Comparison of ENCODE assay signal across 16 cellular contexts in the genomic region with DNA sequence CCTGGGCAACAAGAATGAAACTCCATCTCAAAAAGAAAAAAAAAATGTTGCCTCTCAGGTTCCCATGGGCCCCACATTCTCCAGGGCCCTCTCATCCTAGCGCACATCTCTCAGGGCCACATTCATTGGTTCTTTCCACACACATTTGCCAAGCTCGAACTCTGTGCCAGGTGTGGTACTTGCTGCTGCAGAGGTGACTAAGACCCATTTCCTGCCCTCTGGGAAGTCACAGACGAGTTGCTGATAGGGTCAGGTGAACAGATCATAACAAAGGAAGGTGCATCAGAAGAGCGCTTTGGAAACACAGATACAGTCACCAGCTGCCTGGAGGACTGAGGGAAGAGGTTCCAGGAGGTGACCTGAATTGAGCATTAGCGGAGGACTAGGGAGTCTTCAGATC. TPM values are rescaled to one million over a fixed set of nuclear protein-coding genes. Genes with fewer than 3 reads are reported as not detected.
DNase-seq lines count a peak whose midpoint lies in the region; ATAC-seq lines count a peak whose summit lies in the region.
"Had no signal": no experiment of that assay in that cellular context is flagged by ENCODE, and none has a peak within 500 bp of the region (broad histone marks: within the 10 kb centered on the region; RNA-seq: fewer than 3 reads in every experiment).

No MANE protein-coding gene starts in this region.

- no peak overlapping the region for H3K4me3 ChIP-seq in H7 (ENCODE audit: insufficient read depth, low read depth, low read length)
- H3K4me3 ChIP-seq: dorsolateral prefrontal cortex, K562, spleen had no signal

- DNase-seq in activated CD8-positive, alpha-beta memory T cell treated with anti-CD3 and anti-CD28 coated beads, Interleukin-2, amount 50 U/mL, for 4 hours: peak; percentile 40
- no peak for DNase-seq in activated CD8-positive, alpha-beta memory T cell treated with anti-CD3 and anti-CD28 coated beads for 24 hours
- DNase-seq in DMS53 treated with DMSO at 0.1 percent for 48 hours (lab: John Stamatoyannopoulos, UW; ENCODE audit: unreplicated experiment): peak; percentile 84
- DNase-seq in activated CD4-positive, alpha-beta T cell treated with anti-CD3 and anti-CD28 coated beads, Interleukin-2, amount 50 U/mL, for 4 hours: peak; percentile 44 to 46
- peak; percentile 92 for DNase-seq in kidney tubule cell (ENCODE audit: low spot score)
- no peak for DNase-seq in HuH-7.5 (ENCODE audit: low spot score)
- no peak for DNase-seq in H7
- DNase-seq: activated B cell treated with CpG ODN at 0.5 μM for 24 hours, DMS79, dorsolateral prefrontal cortex, NCI-H1436 treated with DMSO at 0.1 percent for 48 hours, SK-N-SH, spleen had no signal

- no peak for ATAC-seq in GM19324 (IDR thresholded peaks at IDR 0.05; ENCODE audit: low FRiP score, unreplicated experiment)
- ATAC-seq: K562 had no signal

- no peaks in the 10 kb centered on the region; the same call in 1 of the 2 replicates for H3K27me3 ChIP-seq in H7 (ENCODE audit: control insufficient read depth, insufficient read depth, low read length)
- H3K27me3 ChIP-seq: dorsolateral prefrontal cortex, spleen had no signal

- H3K36me3 ChIP-seq in H7 (replicated peaks; ENCODE audit: control insufficient read depth, insufficient read depth, low read length): no peaks in the 10 kb centered on the region
- H3K36me3 ChIP-seq: spleen had no signal

RNA-seq across cellular contexts. Expression of gene GSDMA, which starts 1.0 kb away (rescaled TPM):
- total RNA-seq in H7 (2014; rRNA removed; shearing (Covaris generic)): not detected in 2 replicates
- total RNA-seq: activated B cell treated with CpG ODN at 0.5 μM for 24 hours had no signal

RNA-seq across cellular contexts. Expression of gene PSMD3, which starts 16.8 kb away (rescaled TPM):
- 243 and 325 TPM in 2 replicates for total RNA-seq in H7 (2014; rRNA removed; shearing (Covaris generic))

RNA-seq across cellular contexts. Expression of gene LRRC3C, which starts 36.3 kb away (rescaled TPM):
- total RNA-seq in H7 (2014; rRNA removed; shearing (Covaris generic)): not detected in 2 replicates
- total RNA-seq: activated B cell treated with CpG ODN at 0.5 μM for 24 hours, K562, osteoblast, spleen had no signal

RNA-seq across cellular contexts. Expression of gene ORMDL3, which starts 36.4 kb away (rescaled TPM):
- 33.3 and 39.7 TPM in 2 replicates for total RNA-seq in H7 (2014; rRNA removed; shearing (Covaris generic))

RNA-seq across cellular contexts. Expression of gene GSDMB, which starts 45.4 kb away (rescaled TPM):
- total RNA-seq in H7 (2014; rRNA removed; shearing (Covaris generic)): 3.3 and 6.0 TPM in 2 replicates

Comparison
In these comparisons a context has a peak if more than half of its experiments do, and no peak if none do; other contexts are left out.
1. DNase-seq: peak in activated CD8-positive, alpha-beta memory T cell treated with anti-CD3 and anti-CD28 coated beads, Interleukin-2, amount 50 U/mL, for 4 hours (single experiment), DMS53 treated with DMSO at 0.1 percent for 48 hours (single experiment), activated CD4-positive, alpha-beta T cell treated with anti-CD3 and anti-CD28 coated beads, Interleukin-2, amount 50 U/mL, for 4 hours (2 of 2) and kidney tubule cell (single experiment); none in activated CD8-positive, alpha-beta memory T cell treated with anti-CD3 and anti-CD28 coated beads for 24 hours (single experiment), HuH-7.5 (single experiment) and H7 (single experiment).